ENCODE assay signal across 12 cellular contexts in the genomic region with DNA sequence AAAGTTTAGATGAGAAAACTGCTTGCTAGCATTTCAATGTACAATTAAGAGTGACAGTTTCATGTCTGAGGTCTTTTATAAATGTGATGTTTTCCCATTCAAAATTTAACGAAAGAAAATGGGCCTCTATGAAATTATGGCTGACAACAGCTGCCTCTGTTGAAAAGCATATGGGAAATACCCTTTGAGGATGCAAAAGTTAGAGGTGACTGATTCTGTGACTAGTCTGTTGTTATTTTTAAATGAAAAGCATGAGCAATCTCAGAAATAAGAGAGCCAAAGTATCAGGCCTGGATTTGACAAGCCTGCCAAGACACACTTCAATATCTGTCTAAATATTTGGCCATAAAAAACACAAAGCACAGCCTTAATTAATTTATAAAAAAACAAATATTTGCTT.
DNase-seq lines count a peak whose midpoint lies in the region; ATAC-seq and FAIRE-seq lines count a peak whose summit lies in the region.
"Had no signal": no experiment of that assay in that cellular context is flagged by ENCODE, and none has a peak within 500 bp of the region (broad histone marks: within the 10 kb centered on the region; RNA-seq: fewer than 3 reads in every experiment).

No MANE protein-coding gene starts in this region.

- DNase-seq in GM18507 (ENCODE audit: extremely low spot score, insufficient read length, low read depth) (no peak), SW480 (ENCODE audit: low spot score) (no peak), AG20443 (ENCODE audit: low spot score) (no peak), NCI-H1694 treated with DMSO at 0.1 percent for 48 hours (lab: John Stamatoyannopoulos, UW) (no peak)
- no peak for DNase-seq in activated T-cell treated with anti-CD3 and anti-CD28 coated beads, Interleukin-2, amount 50 U/mL, for 1 hour
- DNase-seq: activated CD4-positive, alpha-beta T cell treated with anti-CD3 and anti-CD28 coated beads for 36 hours; activated gamma-delta T cell; cerebellar nuclear complex; stimulated activated naive CD4-positive, alpha-beta T cell had no signal

- FAIRE-seq in GM18507 (lab: Jason Lieb, UNC), result peak; percentile 29

- peak; percentile 94 for ATAC-seq in GM19463 (IDR thresholded peaks at IDR 0.05; ENCODE audit: unreplicated experiment)
- ATAC-seq in HG02884 (IDR thresholded peaks at IDR 0.05; ENCODE audit: unreplicated experiment), result peak; percentile 96
- peak; percentile 83 for ATAC-seq in HG03521 (IDR thresholded peaks at IDR 0.05; ENCODE audit: unreplicated experiment)
- ATAC-seq: activated CD4-positive, alpha-beta T cell treated with anti-CD3 and anti-CD28 coated beads for 36 hours had no signal
